Comparison of ENCODE assay signal across 1 cellular context in genomic region chr16:68084504-68085258, GRCh38.
TF ChIP-seq lines count a peak whose summit lies in the region.

No MANE protein-coding gene starts in this region.

TF ChIP-seq in K562, 482 proteins besides CTCF, POLR2A, EP300 and RAD21 (continued from another document and continues in another):
- TF ChIP-seq AFF1 (IDR thresholded peaks at IDR 0.05; ENCODE audit: low read depth in 1 of 2, partially characterized antibody in 2 of 2) = no peak
- peak; percentile 82; the same call in 1 of the 2 replicates for TF ChIP-seq HDAC8 (tag; IDR thresholded peaks at IDR 0.05)
- no peak for TF ChIP-seq ZNF444 (CRISPR knock-in tag; IDR thresholded peaks at IDR 0.05)
- 0 out of 2 replicates have a peak, but pooled peaks have one; percentile 71 for TF ChIP-seq ZNF311 (CRISPR knock-in tag; IDR thresholded peaks at IDR 0.05)
- peak; percentile 12; the same call in 1 of the 2 replicates for TF ChIP-seq MAFK (IDR thresholded peaks at IDR 0.05; ENCODE audit: low read length)
- TF ChIP-seq ZNF740 (CRISPR knock-in tag; IDR thresholded peaks at IDR 0.05) = no peak
- peak in 1 of 2 experiments; percentile 100; a peak in 2 of 4 replicates for TF ChIP-seq ZNF740 (tag; IDR thresholded peaks at IDR 0.05)
- peak; percentile 87 for TF ChIP-seq SMAD4 (CRISPR knock-in tag; conservative IDR thresholded peaks at IDR 0.05)
- no peak for TF ChIP-seq PHTF2 (CRISPR knock-in tag; IDR thresholded peaks at IDR 0.05)
- peak in 1 of 2 experiments; percentile 90; a peak in 2 of 4 replicates for TF ChIP-seq UBTF (IDR thresholded peaks at IDR 0.05; ENCODE audit: borderline replicate concordance in 1 of 2, low read depth in 2 of 2, low read length in 2 of 2)
- no peak for TF ChIP-seq TAF15 (IDR thresholded peaks at IDR 0.05; ENCODE audit: low read depth, low read length)
- TF ChIP-seq RUNX1 (IDR thresholded peaks at IDR 0.05; ENCODE audit: low read depth) = 0 out of 2 replicates have a peak, but pooled peaks have one; percentile 13
- no peak for TF ChIP-seq ZNF436 (CRISPR knock-in tag; IDR thresholded peaks at IDR 0.05)
- peak; percentile 18; the same call in 1 of the 2 replicates for TF ChIP-seq ZNF668 (CRISPR knock-in tag; IDR thresholded peaks at IDR 0.05)
- no peak; the same call in 1 of the 2 replicates for TF ChIP-seq FOXP1 (CRISPR knock-in tag; IDR thresholded peaks at IDR 0.05)
- peak; percentile 90 for TF ChIP-seq LCOR (CRISPR knock-in tag; IDR thresholded peaks at IDR 0.05)
- peak; percentile 5 for TF ChIP-seq ZFP36 (IDR thresholded peaks at IDR 0.05; ENCODE audit: low read depth, low read length, partially characterized antibody)
- TF ChIP-seq MGA (IDR thresholded peaks at IDR 0.05) = peak; percentile 99
- peak; percentile 88 for TF ChIP-seq SP1 (CRISPR knock-in tag; IDR thresholded peaks at IDR 0.05)
- peak; percentile 80 for TF ChIP-seq ZNF143 (CRISPR knock-in tag; IDR thresholded peaks at IDR 0.05)
- TF ChIP-seq ZHX1 (conservative IDR thresholded peaks at IDR 0.05; ENCODE audit: low read length) = peak; percentile 77; the same call in 1 of the 2 replicates
- peak; percentile 69 for TF ChIP-seq SMARCB1 (IDR thresholded peaks at IDR 0.05; ENCODE audit: insufficient read length, low read depth)
- no peak for TF ChIP-seq PHB (CRISPR knock-in tag; IDR thresholded peaks at IDR 0.05)
- TF ChIP-seq CBX2 (IDR thresholded peaks at IDR 0.05; ENCODE audit: insufficient read depth, low read length, poor library complexity, severe bottlenecking) = no peak
- TF ChIP-seq THAP7 (CRISPR knock-in tag; IDR thresholded peaks at IDR 0.05) = 0 out of 2 replicates have a peak, but pooled peaks have one; percentile 45
- TF ChIP-seq DDX20 (tag; IDR thresholded peaks at IDR 0.05; ENCODE audit: low read depth) = no peak
- no peak for TF ChIP-seq ZNF324 (CRISPR knock-in tag; IDR thresholded peaks at IDR 0.05)
- no peak for TF ChIP-seq GTF2A2 (tag; IDR thresholded peaks at IDR 0.05)
- TF ChIP-seq RBM17 (IDR thresholded peaks at IDR 0.05; ENCODE audit: borderline replicate concordance, low read depth, low read length) = no peak
- peak; percentile 77 for TF ChIP-seq POLR2H (tag; IDR thresholded peaks at IDR 0.05; ENCODE audit: low read depth)
- peak; percentile 86; the same call in 1 of the 2 replicates for TF ChIP-seq ATF6 (CRISPR knock-in tag; IDR thresholded peaks at IDR 0.05)
